Comparison of ENCODE assay signal across 8 cellular contexts in genomic region chr17:15340966-15341365, GRCh38. TPM values are rescaled to one million over a fixed set of nuclear protein-coding genes. Genes with fewer than 3 reads are reported as not detected.
A peak's percentile ranks its signal among the peaks of the same experiment; 100 is the strongest.
DNase-seq lines count a peak whose midpoint lies in the region; ATAC-seq and TF ChIP-seq lines count a peak whose summit lies in the region.

No MANE protein-coding gene starts in this region.

- no peak for TF ChIP-seq POLR2A in gastrocnemius medialis (IDR thresholded peaks at IDR 0.05)

- H3K27me3 Mint-ChIP-seq in activated T-helper 1 cell treated with anti-CD3 and anti-CD28 coated beads, Interleukin-12 subunit alpha, Interleukin-12 subunit beta, Interleukin-2, Interleukin-4 antibody, amounts not matched to agents 30 ng/mL and 10 ng/mL and 1 ng/mL, durations not matched to agents 14 hours and 24 hours and 36 hours (ENCODE audit: insufficient read depth), result peaks cover 43% of the 10 kb centered on the region

- peak in 1 of 2 donors; percentile 51 for ATAC-seq in gastrocnemius medialis

- no peaks in the 10 kb centered on the region for H3K27me3 ChIP-seq in ascending aorta
- peaks cover 21% of the 10 kb centered on the region for H3K27me3 ChIP-seq in iPS-15b (ENCODE audit: control insufficient read depth, insufficient read depth, low read length)
- peaks cover 0 to 6% (median 0%) of the 10 kb centered on the region in 3 donors for H3K27me3 ChIP-seq in gastrocnemius medialis

- TF ChIP-seq CTCF in HFF-Myc (IDR thresholded peaks at IDR 0.05; ENCODE audit: low read depth, low read length, missing control alignments) (no peak), ascending aorta (IDR thresholded peaks at IDR 0.05) (no peak), gastrocnemius medialis (IDR thresholded peaks at IDR 0.05 in 4 of 5, conservative IDR thresholded peaks at IDR 0.05 in 1 of 5) (no peak)

- DNase-seq in HFF-Myc (ENCODE audit: extremely low read depth, low read depth) (no peak), ascending aorta (ENCODE audit: low spot score in 2 of 2) (no peak), gastrocnemius medialis (no peak), anterior cingulate cortex (lab: John Stamatoyannopoulos, UW) (no peak), head of caudate nucleus (no peak)
- no peak for DNase-seq in activated T-helper 1 cell treated with anti-CD3 and anti-CD28 coated beads, Interleukin-12 subunit alpha, Interleukin-12 subunit beta, Interleukin-2, Interleukin-4 antibody, amounts not matched to agents 30 ng/mL and 10 ng/mL and 1 ng/mL, durations not matched to agents 14 hours and 24 hours and 36 hours (ENCODE audit: low spot score)
- DNase-seq in stimulated activated CD4-positive, alpha-beta T cell treated with anti-CD3 and anti-CD28 coated beads, Interleukin-15, amount 100 ng/mL, for 24 hours, result no peak

- H3K4me1 ChIP-seq in ascending aorta (peaks cover 4 to 5% of the 10 kb centered on the region in 2 donors), iPS-15b (ENCODE audit: control insufficient read depth, insufficient read depth, low read length) (no peaks in the 10 kb centered on the region), gastrocnemius medialis (no peaks in the 10 kb centered on the region)

- H3K36me3 ChIP-seq in ascending aorta (no peaks in the 10 kb centered on the region), iPS-15b (ENCODE audit: control insufficient read depth, insufficient read depth, low read length) (no peaks in the 10 kb centered on the region), gastrocnemius medialis (no peaks in the 10 kb centered on the region)

- H3K27ac ChIP-seq in ascending aorta (no peak overlapping the region), gastrocnemius medialis (no peak overlapping the region)

- H3K9me3 ChIP-seq in ascending aorta (peaks cover 0 to 6% of the 10 kb centered on the region in 2 donors), iPS-15b (ENCODE audit: control insufficient read depth, insufficient read depth, low read length) (no peaks in the 10 kb centered on the region), gastrocnemius medialis (no peaks in the 10 kb centered on the region)

- H3K4me3 Mint-ChIP-seq in activated T-helper 1 cell treated with anti-CD3 and anti-CD28 coated beads, Interleukin-12 subunit alpha, Interleukin-12 subunit beta, Interleukin-2, Interleukin-4 antibody, amounts not matched to agents 30 ng/mL and 10 ng/mL and 1 ng/mL, durations not matched to agents 14 hours and 24 hours and 36 hours, result no peak overlapping the region

- peak overlapping the region; percentile 66 for H3K9ac ChIP-seq in iPS-15b (ENCODE audit: low read depth, low read length)

- peaks cover 5% of the 10 kb centered on the region for H3K4me1 Mint-ChIP-seq in activated T-helper 1 cell treated with anti-CD3 and anti-CD28 coated beads, Interleukin-12 subunit alpha, Interleukin-12 subunit beta, Interleukin-2, Interleukin-4 antibody, amounts not matched to agents 30 ng/mL and 10 ng/mL and 1 ng/mL, durations not matched to agents 14 hours and 24 hours and 36 hours (ENCODE audit: low read depth)

- H3K4me3 ChIP-seq in HFF-Myc (replicated peaks; ENCODE audit: low read depth, low read length), result peak overlapping the region; percentile 42
- peak overlapping the region; percentile 24 to 62 for H3K4me3 ChIP-seq in ascending aorta
- H3K4me3 ChIP-seq in iPS-15b (ENCODE audit: low read depth, low read length), result peak overlapping the region; percentile 76
- peak overlapping the region; percentile 41 to 65 (median 58) for H3K4me3 ChIP-seq in gastrocnemius medialis

- in situ Hi-C loops in gastrocnemius medialis (cut with MboI; ENCODE audit: low sequenced_read_pairs in 4 of 4), result no loop called here

- intact Hi-C loops in ascending aorta (cut with DNase I), result no loop called here
- intact Hi-C loops in gastrocnemius medialis (cut with DNase I; ENCODE audit: low total_unique reads), result no loop called here
- intact Hi-C loops in activated T-helper 1 cell treated with anti-CD3 and anti-CD28 coated beads, Interleukin-12 subunit alpha, Interleukin-12 subunit beta, Interleukin-2, Interleukin-4 antibody, amounts not matched to agents 30 ng/mL and 10 ng/mL and 1 ng/mL, durations not matched to agents 14 hours and 24 hours and 36 hours (cut with micrococcal nuclease), result loop anchor here (10.0 kb wide), 1 partner anchor 56 kb away; no protein-coding TSS in a partner anchor
- intact Hi-C loops in head of caudate nucleus (cut with DNase I), result loop anchor here (10.0 kb wide), 1 partner anchor 114 kb away; no protein-coding TSS in a partner anchor

- H3K27ac Mint-ChIP-seq in activated T-helper 1 cell treated with anti-CD3 and anti-CD28 coated beads, Interleukin-12 subunit alpha, Interleukin-12 subunit beta, Interleukin-2, Interleukin-4 antibody, amounts not matched to agents 30 ng/mL and 10 ng/mL and 1 ng/mL, durations not matched to agents 14 hours and 24 hours and 36 hours, result no peak overlapping the region

- no peaks in the 10 kb centered on the region for H3K36me3 Mint-ChIP-seq in activated T-helper 1 cell treated with anti-CD3 and anti-CD28 coated beads, Interleukin-12 subunit alpha, Interleukin-12 subunit beta, Interleukin-2, Interleukin-4 antibody, amounts not matched to agents 30 ng/mL and 10 ng/mL and 1 ng/mL, durations not matched to agents 14 hours and 24 hours and 36 hours (ENCODE audit: low read depth)

- H3K9me3 Mint-ChIP-seq in activated T-helper 1 cell treated with anti-CD3 and anti-CD28 coated beads, Interleukin-12 subunit alpha, Interleukin-12 subunit beta, Interleukin-2, Interleukin-4 antibody, amounts not matched to agents 30 ng/mL and 10 ng/mL and 1 ng/mL, durations not matched to agents 14 hours and 24 hours and 36 hours, result no peaks in the 10 kb centered on the region

RNA-seq across cellular contexts. Expression of gene TEKT3, which starts 0.4 kb away (rescaled TPM):
- total RNA-seq in ascending aorta (not detected), gastrocnemius medialis (not detected)
- not detected in 2 replicates for total RNA-seq in activated T-helper 1 cell treated with anti-CD3 and anti-CD28 coated beads, Interleukin-12 subunit alpha, Interleukin-12 subunit beta, Interleukin-2, Interleukin-4 antibody, amounts not matched to agents 30 ng/mL and 10 ng/mL and 1 ng/mL, durations not matched to agents 14 hours and 24 hours and 36 hours

Comparison
In these comparisons a context has a peak if more than half of its experiments do, and no peak if none do; other contexts are left out.
1. intact Hi-C loops: an anchor here in activated T-helper 1 cell treated with anti-CD3 and anti-CD28 coated beads, Interleukin-12 subunit alpha, Interleukin-12 subunit beta, Interleukin-2, Interleukin-4 antibody, amounts not matched to agents 30 ng/mL and 10 ng/mL and 1 ng/mL, durations not matched to agents 14 hours and 24 hours and 36 hours (10.0 kb wide) and head of caudate nucleus (10.0 kb wide); none called in ascending aorta and gastrocnemius medialis.